In the genomic region with DNA sequence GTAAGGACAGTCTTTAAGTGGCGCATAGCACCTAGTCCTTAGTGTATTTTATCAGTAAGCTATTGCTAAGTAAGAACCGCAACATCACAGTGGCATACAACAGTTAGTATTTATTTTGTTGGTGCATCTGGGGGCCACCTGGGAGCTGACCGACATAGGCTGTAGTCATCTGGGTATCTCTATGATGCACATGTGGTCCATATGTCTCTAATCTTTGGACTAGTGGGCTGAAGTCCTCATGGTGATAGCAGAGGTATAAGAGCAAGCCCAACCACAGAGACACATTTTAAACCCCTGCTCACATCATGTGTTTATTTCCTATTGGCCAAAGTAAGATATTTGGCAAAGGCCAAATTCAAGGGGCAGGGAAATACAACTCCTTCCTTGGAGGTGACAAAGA, we compare ENCODE assay signal across 23 cellular contexts. TPM values are rescaled to one million over a fixed set of nuclear protein-coding genes. Genes with fewer than 3 reads are reported as not detected.
DNase-seq lines count a peak whose midpoint lies in the region; ATAC-seq and TF ChIP-seq lines count a peak whose summit lies in the region.
"Had no signal": no experiment of that assay in that cellular context is flagged by ENCODE, and none has a peak within 500 bp of the region (broad histone marks: within the 10 kb centered on the region; RNA-seq: fewer than 3 reads in every experiment).

No MANE protein-coding gene starts in this region.

- no peak overlapping the region for H4K8ac ChIP-seq in H9 (replicated peaks; ENCODE audit: insufficient read length, low read depth, low read length)

- no peak overlapping the region for H3K4ac ChIP-seq in H9 (ENCODE audit: low read depth, low read length)

- H3K9me3 ChIP-seq in CD4-positive, alpha-beta T cell (ENCODE audit: control insufficient read depth, low read length), result no peaks in the 10 kb centered on the region
- H3K9me3 ChIP-seq in Karpas-422 (ENCODE audit: low read length), result no peaks in the 10 kb centered on the region
- H3K9me3 ChIP-seq in H9 (ENCODE audit: control insufficient read depth, low read depth, low read length), result no peaks in the 10 kb centered on the region
- H3K9me3 ChIP-seq: BE2C had no signal

- no CpG with 5 or more reads among the region's 3 CpGs for WGBS in H9 (ENCODE audit: extremely low coverage, insufficient read length, low lambda C conversion rate)

- H3K27ac ChIP-seq in CD4-positive, alpha-beta T cell (ENCODE audit: low read depth, low read length), result no peak overlapping the region
- H3K27ac ChIP-seq in Karpas-422 (ENCODE audit: low read length) (no peak overlapping the region), H9 (ENCODE audit: insufficient read length, low read depth, low read length) (no peak overlapping the region)
- H3K27ac ChIP-seq: SK-N-MC had no signal

- H3K79me1 ChIP-seq in H9 (ENCODE audit: insufficient read depth, low read depth, low read length, poor library complexity, severe bottlenecking), result peaks cover 2% of the 10 kb centered on the region

- H3K4me1 Mint-ChIP-seq in CD4-positive, alpha-beta T cell (ENCODE audit: low read depth), result peaks cover 60% of the 10 kb centered on the region
- H3K4me1 Mint-ChIP-seq in WTC11, result peaks cover 17% of the 10 kb centered on the region
- peaks cover 21% of the 10 kb centered on the region for H3K4me1 Mint-ChIP-seq in nephron
- H3K4me1 Mint-ChIP-seq in H9, result peaks cover 14 to 21% of the 10 kb centered on the region in 2 experiments

- no peak overlapping the region for H2BK120ac ChIP-seq in H9 (ENCODE audit: low read depth, low read length, poor library complexity, severe bottlenecking)

- H3K36me3 Mint-ChIP-seq in CD4-positive, alpha-beta T cell (ENCODE audit: low read depth), result peaks cover 21% of the 10 kb centered on the region
- H3K36me3 Mint-ChIP-seq in WTC11 (no peaks in the 10 kb centered on the region), nephron (ENCODE audit: low read depth) (no peaks in the 10 kb centered on the region), H9 (ENCODE audit: insufficient read depth in 1 of 3, low read depth in 3 of 3) (no peaks in the 10 kb centered on the region; a peak in 1 of 7 replicates)

- no peak for TF ChIP-seq CTCF in CD4-positive, alpha-beta T cell (IDR thresholded peaks at IDR 0.05)
- no peak for TF ChIP-seq CTCF in WTC11 (IDR thresholded peaks at IDR 0.05)
- TF ChIP-seq CTCF in nephron (IDR thresholded peaks at IDR 0.05; ENCODE audit: unreplicated experiment in 3 of 3), result no peak
- TF ChIP-seq CTCF in H9 (conservative IDR thresholded peaks at IDR 0.05), result no peak

- no peak overlapping the region for H2AK5ac ChIP-seq in H9 (ENCODE audit: insufficient read length, low read length)

- H4K20me1 ChIP-seq in Karpas-422 (ENCODE audit: insufficient read depth, low read depth, low read length) (no peaks in the 10 kb centered on the region), H9 (ENCODE audit: control insufficient read depth, insufficient read depth, insufficient read length) (no peaks in the 10 kb centered on the region)

- no peak overlapping the region for H3K18ac ChIP-seq in H9 (ENCODE audit: insufficient read length, low read depth, low read length)

- H2BK20ac ChIP-seq in H9 (ENCODE audit: low read depth, low read length, poor library complexity, severe bottlenecking), result no peak overlapping the region

- no peak for ATAC-seq in CD4-positive, alpha-beta T cell (ENCODE audit: poor library complexity)
- ATAC-seq in WTC11, result no peak
- no peak for ATAC-seq in HG03095 (IDR thresholded peaks at IDR 0.05; ENCODE audit: unreplicated experiment)
- no peak for ATAC-seq in HG03108 (IDR thresholded peaks at IDR 0.05; ENCODE audit: unreplicated experiment)

- H2AFZ ChIP-seq in Karpas-422 (ENCODE audit: low read length) (no peak overlapping the region), H9 (ENCODE audit: low read length) (no peak overlapping the region)

- H3K23me2 ChIP-seq in H9 (ENCODE audit: insufficient read length, low read depth, low read length, poor library complexity, severe bottlenecking), result peaks cover 15% of the 10 kb centered on the region

- H3K9ac ChIP-seq in Karpas-422 (ENCODE audit: low read length), result no peak overlapping the region
- no peak overlapping the region for H3K9ac ChIP-seq in H9 (ENCODE audit: extremely low read depth, insufficient read length, low read length)

- peak overlapping the region; percentile 74 for H3K4me3 Mint-ChIP-seq in CD4-positive, alpha-beta T cell
- H3K4me3 Mint-ChIP-seq in WTC11 (peak overlapping the region; percentile 54), nephron (peak overlapping the region; percentile 54 to 74 (median 63)), H9 (no peak overlapping the region)
- H3K4me3 Mint-ChIP-seq: HFFc6 had no signal

- no peaks in the 10 kb centered on the region for H3K36me3 ChIP-seq in Karpas-422 (ENCODE audit: insufficient read depth, low read length)
- H3K36me3 ChIP-seq: BE2C had no signal

- CTCF ChIA-PET in CD4-positive, alpha-beta T cell (lab: Charles Lee), result no interaction called here
- CTCF ChIA-PET in WTC11 (lab: Charles Lee), result interaction anchor here (2.2 kb wide), 1 partner anchor 28 kb away, joined by 5 read pairs; no protein-coding TSS in a partner anchor

- H3K27me3 Mint-ChIP-seq in CD4-positive, alpha-beta T cell, result no peaks in the 10 kb centered on the region
- H3K27me3 Mint-ChIP-seq in WTC11 (ENCODE audit: low read depth), result no peaks in the 10 kb centered on the region
- H3K27me3 Mint-ChIP-seq in nephron (ENCODE audit: low read depth), result no peaks in the 10 kb centered on the region
- H3K27me3 Mint-ChIP-seq in H9 (ENCODE audit: low read depth), result no peaks in the 10 kb centered on the region

- POLR2A ChIA-PET in CD4-positive, alpha-beta T cell (lab: Charles Lee), result no interaction called here
- POLR2A ChIA-PET in WTC11 (lab: Charles Lee), result no interaction called here

- H3K4me1 ChIP-seq in Karpas-422 (ENCODE audit: low read length), result peaks cover 24% of the 10 kb centered on the region
- H3K4me1 ChIP-seq in H9 (ENCODE audit: insufficient read depth, low read length), result peaks cover 3% of the 10 kb centered on the region; the same call in 1 of the 2 replicates
- H3K4me1 ChIP-seq: BE2C had no signal

- H3K14ac ChIP-seq in H9 (ENCODE audit: insufficient read depth, low read length), result no peak overlapping the region

- no peak overlapping the region for H4K91ac ChIP-seq in H9 (ENCODE audit: insufficient read length, low read depth, low read length)

- H2BK12ac ChIP-seq in H9 (ENCODE audit: insufficient read length, low read depth, low read length), result no peak overlapping the region

- no peak overlapping the region for H3K23ac ChIP-seq in H9 (ENCODE audit: insufficient read length, low read depth, low read length)

- H3K27ac Mint-ChIP-seq in CD4-positive, alpha-beta T cell, result peak overlapping the region; percentile 59
- H3K27ac Mint-ChIP-seq in WTC11 (no peak overlapping the region), nephron (no peak overlapping the region), H9 (no peak overlapping the region)
- H3K27ac Mint-ChIP-seq: CD4-positive, CD25-positive, alpha-beta regulatory T cell; HFFc6 had no signal

- no peak overlapping the region for H3T11ph ChIP-seq in H9 (ENCODE audit: low read length)

- no peak overlapping the region for H3K4me3 ChIP-seq in Karpas-422 (ENCODE audit: low read length)
- H3K4me3 ChIP-seq: SK-N-MC had no signal

- H3K4me2 ChIP-seq in Karpas-422 (ENCODE audit: low read depth, low read length, poor library complexity, severe bottlenecking) (peak overlapping the region; percentile 20), H9 (ENCODE audit: insufficient read depth, insufficient read length, low read length) (no peak overlapping the region)

- H3K79me2 ChIP-seq in Karpas-422 (ENCODE audit: low read length) (peaks cover 86% of the 10 kb centered on the region), H9 (ENCODE audit: insufficient read depth, low read length) (peaks cover 11% of the 10 kb centered on the region; the same call in 1 of the 2 replicates)

- no peak overlapping the region for H2BK15ac ChIP-seq in H9 (ENCODE audit: low read depth, low read length)

- no peak overlapping the region for H3K56ac ChIP-seq in H9 (ENCODE audit: insufficient read length, low read depth, low read length)

- H3K27me3 ChIP-seq in CD4-positive, alpha-beta T cell (ENCODE audit: control insufficient read depth, insufficient read depth, low read length), result no peaks in the 10 kb centered on the region
- H3K27me3 ChIP-seq in Karpas-422 (ENCODE audit: low read length) (no peaks in the 10 kb centered on the region), H9 (ENCODE audit: insufficient read depth, low read length) (no peaks in the 10 kb centered on the region)
- H3K27me3 ChIP-seq: BE2C had no signal

- H2BK5ac ChIP-seq in H9 (ENCODE audit: insufficient read length, low read length), result no peak overlapping the region

- no peaks in the 10 kb centered on the region for H3K9me3 Mint-ChIP-seq in CD4-positive, alpha-beta T cell
- H3K9me3 Mint-ChIP-seq in WTC11 (no peaks in the 10 kb centered on the region), nephron (no peaks in the 10 kb centered on the region), H9 (no peaks in the 10 kb centered on the region)
- H3K9me3 Mint-ChIP-seq: HFFc6 had no signal

- intact Hi-C loops in CD4-positive, alpha-beta T cell (cut with DNase I, micrococcal nuclease), result loop anchor here (5.0 to 10.0 kb wide), 6 partner anchors 117 to 1560 kb away; a partner anchor contains a TSS

- DNase-seq in CD4-positive, alpha-beta T cell, result no peak
- DNase-seq in Karpas-422 (no peak), WTC11 (ENCODE audit: low spot score) (no peak), H9 (no peak)
- DNase-seq: BE2C; CD4-positive, CD25-positive, alpha-beta regulatory T cell; DMS53; EL; HFFc6; IMR-90; Kasumi-1; MM.1S; NCI-H1092; NCI-H146; NCI-H2081; NCI-H2171 treated with DMSO at 0.1 percent for 48 hours; NCI-H446; NCI-H69; SHP77 had no signal

- no peaks in the 10 kb centered on the region for H3K9me2 ChIP-seq in Karpas-422 (replicated peaks; ENCODE audit: insufficient read depth, low read length)

- no peak overlapping the region for H4K5ac ChIP-seq in H9 (ENCODE audit: insufficient read length, low read depth, low read length)

TF ChIP-seq in WTC11, 78 proteins besides CTCF, POLR2A, EP300 and RAD21:
- TF ChIP-seq ZNF138 (CRISPR knock-in tag; conservative IDR thresholded peaks at IDR 0.05) (no peak), NFYB (CRISPR knock-in tag; conservative IDR thresholded peaks at IDR 0.05; ENCODE audit: low read depth) (no peak)
TF ChIP-seq in WTC11: peak in this region for 0.

RNA-seq across cellular contexts. Expression of a gene that starts 2.9 kb away (rescaled TPM):
- 10 to 100 TPM; 11.9 to 13.9 TPM for total RNA-seq in CD4-positive, alpha-beta T cell
- total RNA-seq in Karpas-422 (2014; rRNA removed; shearing (Covaris generic); ENCODE audit: low replicate concordance), result 12.3 and 30.8 TPM in 2 replicates
- total RNA-seq in WTC11 (2021) (20.3 to 21.3 TPM (median 20.6 TPM) in 3 replicates), H9 (2021) (17.4 and 21.1 TPM in 2 replicates)

RNA-seq across cellular contexts. Expression of a gene that starts 3.3 kb away (rescaled TPM):
- total RNA-seq in CD4-positive, alpha-beta T cell, result 10 to 100 TPM; 30.0 to 31.4 TPM
- 35.0 and 80.8 TPM in 2 replicates for total RNA-seq in Karpas-422 (2014; rRNA removed; shearing (Covaris generic); ENCODE audit: low replicate concordance)
- total RNA-seq in WTC11 (2021), result 27.6 to 29.3 TPM (median 29.1 TPM) in 3 replicates
- total RNA-seq in H9 (2021), result 29.4 and 30.1 TPM in 2 replicates

Comparison
In these comparisons a context has a peak if more than half of its experiments do, and no peak if none do; other contexts are left out.
1. H3K4me3 Mint-ChIP-seq: peak in CD4-positive, alpha-beta T cell (single experiment), WTC11 (single experiment) and nephron (3 of 3); none in H9 (0 of 2).